In the genomic region with DNA sequence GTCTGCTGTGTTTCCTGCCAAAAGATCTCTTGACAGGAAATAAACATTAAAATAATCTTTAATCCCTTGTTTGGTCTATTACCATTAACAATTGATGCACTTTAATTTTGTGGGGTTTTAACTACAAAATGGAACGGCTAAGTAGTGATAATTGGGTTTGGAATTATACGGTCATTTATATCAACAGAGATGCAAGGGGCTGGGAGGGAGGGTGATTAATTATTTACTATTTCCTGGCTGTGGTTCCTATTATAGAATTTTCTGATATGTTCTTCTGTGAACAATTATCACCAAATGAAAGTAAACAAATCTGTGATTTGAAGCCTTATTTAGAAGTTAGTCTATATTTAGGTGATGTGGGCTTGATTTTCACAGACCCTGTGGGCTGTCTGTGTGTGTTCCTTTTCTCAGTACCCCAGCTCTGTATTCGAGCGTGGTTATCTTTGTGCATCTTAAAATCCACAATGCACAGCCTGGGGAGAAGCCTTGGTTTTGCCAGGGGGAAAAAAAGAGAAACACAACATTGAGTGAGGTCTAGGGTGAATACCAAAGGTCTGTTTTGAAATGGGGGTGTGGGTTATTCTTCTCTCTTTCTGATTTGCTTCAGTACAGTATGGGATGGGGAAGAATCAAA, we compare ENCODE assay signal across 14 cellular contexts.
DNase-seq lines count a peak whose midpoint lies in the region; ATAC-seq and TF ChIP-seq lines count a peak whose summit lies in the region.
"Had no signal": no experiment of that assay in that cellular context is flagged by ENCODE, and none has a peak within 500 bp of the region (broad histone marks: within the 10 kb centered on the region; RNA-seq: fewer than 3 reads in every experiment).

No MANE protein-coding gene starts in this region.

- DNase-seq in SK-N-SH (peak; percentile 37), GM13977 (ENCODE audit: low spot score) (no peak), gastrocnemius medialis (no peak), NCI-H69 (lab: John Stamatoyannopoulos, UW) (no peak)
- DNase-seq: NCI-H187, NCI-H2107, NCI-H446 treated with DMSO at 0.1 percent for 48 hours, NCI-H526 treated with DMSO at 0.1 percent for 48 hours, OCI-M1, SJCRH30 had no signal

- TF ChIP-seq CTCF in SK-N-SH (IDR thresholded peaks at IDR 0.05) = no peak
- no peak for TF ChIP-seq CTCF in VCaP (conservative IDR thresholded peaks at IDR 0.05)
- no peak for TF ChIP-seq CTCF in GM13977 (IDR thresholded peaks at IDR 0.05; ENCODE audit: extremely low read depth, insufficient read depth, missing control alignments)
- no peak for TF ChIP-seq CTCF in gastrocnemius medialis (IDR thresholded peaks at IDR 0.05 in 4 of 5, conservative IDR thresholded peaks at IDR 0.05 in 1 of 5)

- no peaks in the 10 kb centered on the region for H3K79me2 ChIP-seq in SK-N-SH (ENCODE audit: insufficient read depth)

- H3K9me3 ChIP-seq in SK-N-SH (no peaks in the 10 kb centered on the region), mucosa of stomach (ENCODE audit: control insufficient read depth, low read length) (no peaks in the 10 kb centered on the region), gastrocnemius medialis (no peaks in the 10 kb centered on the region)
- H3K9me3 ChIP-seq: SJCRH30 had no signal

- H3K36me3 ChIP-seq in SK-N-SH (replicated peaks in 1 of 2; ENCODE audit: control insufficient read depth in 1 of 2, insufficient read depth in 2 of 2, low read length in 1 of 2) (no peaks in the 10 kb centered on the region), mucosa of stomach (ENCODE audit: control insufficient read depth, insufficient read depth, low read length) (no peaks in the 10 kb centered on the region), gastrocnemius medialis (no peaks in the 10 kb centered on the region)
- H3K36me3 ChIP-seq: SJCRH30 had no signal

- no peaks in the 10 kb centered on the region for H4K20me1 ChIP-seq in SK-N-SH (ENCODE audit: insufficient read depth)

- H3K9me2 ChIP-seq in SK-N-SH = no peaks in the 10 kb centered on the region

- H3K9ac ChIP-seq in SK-N-SH (no peak overlapping the region), mucosa of stomach (ENCODE audit: low read length) (peak overlapping the region; percentile 10)

- ATAC-seq in SK-N-SH treated with all-trans-retinoic acid at 6 μM for 48 hours = no peak
- no peak for ATAC-seq in gastrocnemius medialis

- H3K4me3 ChIP-seq in SK-N-SH (ENCODE audit: low read depth in 2 of 2, low read length in 1 of 2) = no peak overlapping the region
- no peak overlapping the region for H3K4me3 ChIP-seq in mucosa of stomach (ENCODE audit: low read length)
- H3K4me3 ChIP-seq in gastrocnemius medialis = no peak overlapping the region
- H3K4me3 ChIP-seq: SJCRH30 had no signal

- H3K4me1 ChIP-seq in SK-N-SH (ENCODE audit: control insufficient read depth in 1 of 2, insufficient read depth in 2 of 2, low read depth in 1 of 2, low read length in 1 of 2) (peaks cover 0 to 23% of the 10 kb centered on the region in 2 experiments; a peak in 2 of 4 replicates), mucosa of stomach (ENCODE audit: control insufficient read depth, insufficient read depth, low read length) (peaks cover 12% of the 10 kb centered on the region), gastrocnemius medialis (peaks cover under 1 to 6% of the 10 kb centered on the region in 2 donors)
- H3K4me1 ChIP-seq: SJCRH30 had no signal

- POLR2A ChIA-PET in SK-N-SH (lab: Yijun Ruan, JAX) = no interaction called here

- H3K27ac ChIP-seq in SK-N-SH (ENCODE audit: low read depth in 2 of 2, low read length in 1 of 2) (peak overlapping the region in 1 of 2 experiments; percentile 67; a peak in 2 of 4 replicates), VCaP (peak overlapping the region; percentile 56), gastrocnemius medialis (no peak overlapping the region)
- H3K27ac ChIP-seq: C4-2B, SJCRH30 had no signal

- WGBS in SK-N-SH (ENCODE audit: low lambda C conversion rate) = 29% methylated on average over 4 of the region's 4 CpGs

- H3K4me2 ChIP-seq in SK-N-SH = no peak overlapping the region

- H2AFZ ChIP-seq in SK-N-SH (ENCODE audit: low read depth) = no peak overlapping the region

- intact Hi-C loops in gastrocnemius medialis (cut with DNase I; ENCODE audit: low total_unique reads) = no loop called here

- no peak for TF ChIP-seq POLR2A in gastrocnemius medialis (IDR thresholded peaks at IDR 0.05)

- no peak for TF ChIP-seq RAD21 in SK-N-SH (IDR thresholded peaks at IDR 0.05; ENCODE audit: low read length)

- in situ Hi-C loops in GM13977 (cut with MboI; ENCODE audit: low pct_unique_long_range_greater_than_20kb, low sequenced_read_pairs, unreplicated experiment) (no loop called here), gastrocnemius medialis (cut with MboI; ENCODE audit: low sequenced_read_pairs in 4 of 4) (no loop called here)

- CTCF ChIA-PET in SK-N-SH (lab: Yijun Ruan, JAX) = no interaction called here

- H3F3A ChIP-seq in SK-N-SH (replicated peaks; ENCODE audit: insufficient read depth) = no peaks in the 10 kb centered on the region

- H3K27me3 ChIP-seq in SK-N-SH (ENCODE audit: insufficient read depth) (no peaks in the 10 kb centered on the region), mucosa of stomach (ENCODE audit: control insufficient read depth, insufficient read depth, low read length) (no peaks in the 10 kb centered on the region), gastrocnemius medialis (no peaks in the 10 kb centered on the region)
- H3K27me3 ChIP-seq: SJCRH30 had no signal

- TF ChIP-seq EP300 in SK-N-SH (IDR thresholded peaks at IDR 0.05; ENCODE audit: borderline replicate concordance in 1 of 2, low read depth in 1 of 2, low read length in 1 of 2) = no peak

TF ChIP-seq in SK-N-SH, 30 proteins besides CTCF, POLR2A, EP300 and RAD21:
- peak; percentile 55 for TF ChIP-seq GATA2 (CRISPR knock-in tag; IDR thresholded peaks at IDR 0.05)
- TF ChIP-seq POLR2AphosphoS5 (IDR thresholded peaks at IDR 0.05; ENCODE audit: low read depth, low read length) = no peak
- TF ChIP-seq, protein P1, sequence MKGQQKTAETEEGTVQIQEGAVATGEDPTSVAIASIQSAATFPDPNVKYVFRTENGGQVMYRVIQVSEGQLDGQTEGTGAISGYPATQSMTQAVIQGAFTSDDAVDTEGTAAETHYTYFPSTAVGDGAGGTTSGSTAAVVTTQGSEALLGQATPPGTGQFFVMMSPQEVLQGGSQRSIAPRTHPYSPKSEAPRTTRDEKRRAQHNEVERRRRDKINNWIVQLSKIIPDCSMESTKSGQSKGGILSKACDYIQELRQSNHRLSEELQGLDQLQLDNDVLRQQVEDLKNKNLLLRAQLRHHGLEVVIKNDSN (IDR thresholded peaks at IDR 0.05; ENCODE audit: borderline replicate concordance, low read depth) = no peak

TF ChIP-seq in SK-N-SH treated with all-trans-retinoic acid at 6 μM for 48 hours, 23 proteins besides CTCF, POLR2A, EP300 and RAD21 (continues in another document):
- TF ChIP-seq ZNF565 (CRISPR knock-in tag; conservative IDR thresholded peaks at IDR 0.05; ENCODE audit: low read depth) = no peak
- no peak for TF ChIP-seq BACH2 (CRISPR knock-in tag; IDR thresholded peaks at IDR 0.05; ENCODE audit: borderline replicate concordance)
- no peak for TF ChIP-seq PPARA (CRISPR knock-in tag; IDR thresholded peaks at IDR 0.05; ENCODE audit: borderline replicate concordance)
- no peak for TF ChIP-seq TOX (CRISPR knock-in tag; IDR thresholded peaks at IDR 0.05; ENCODE audit: borderline replicate concordance)
- TF ChIP-seq ARNTL (CRISPR knock-in tag; IDR thresholded peaks at IDR 0.05; ENCODE audit: borderline replicate concordance, low read depth) = no peak
- TF ChIP-seq ZFP30 (CRISPR knock-in tag; IDR thresholded peaks at IDR 0.05) = no peak
- TF ChIP-seq, protein P2, sequence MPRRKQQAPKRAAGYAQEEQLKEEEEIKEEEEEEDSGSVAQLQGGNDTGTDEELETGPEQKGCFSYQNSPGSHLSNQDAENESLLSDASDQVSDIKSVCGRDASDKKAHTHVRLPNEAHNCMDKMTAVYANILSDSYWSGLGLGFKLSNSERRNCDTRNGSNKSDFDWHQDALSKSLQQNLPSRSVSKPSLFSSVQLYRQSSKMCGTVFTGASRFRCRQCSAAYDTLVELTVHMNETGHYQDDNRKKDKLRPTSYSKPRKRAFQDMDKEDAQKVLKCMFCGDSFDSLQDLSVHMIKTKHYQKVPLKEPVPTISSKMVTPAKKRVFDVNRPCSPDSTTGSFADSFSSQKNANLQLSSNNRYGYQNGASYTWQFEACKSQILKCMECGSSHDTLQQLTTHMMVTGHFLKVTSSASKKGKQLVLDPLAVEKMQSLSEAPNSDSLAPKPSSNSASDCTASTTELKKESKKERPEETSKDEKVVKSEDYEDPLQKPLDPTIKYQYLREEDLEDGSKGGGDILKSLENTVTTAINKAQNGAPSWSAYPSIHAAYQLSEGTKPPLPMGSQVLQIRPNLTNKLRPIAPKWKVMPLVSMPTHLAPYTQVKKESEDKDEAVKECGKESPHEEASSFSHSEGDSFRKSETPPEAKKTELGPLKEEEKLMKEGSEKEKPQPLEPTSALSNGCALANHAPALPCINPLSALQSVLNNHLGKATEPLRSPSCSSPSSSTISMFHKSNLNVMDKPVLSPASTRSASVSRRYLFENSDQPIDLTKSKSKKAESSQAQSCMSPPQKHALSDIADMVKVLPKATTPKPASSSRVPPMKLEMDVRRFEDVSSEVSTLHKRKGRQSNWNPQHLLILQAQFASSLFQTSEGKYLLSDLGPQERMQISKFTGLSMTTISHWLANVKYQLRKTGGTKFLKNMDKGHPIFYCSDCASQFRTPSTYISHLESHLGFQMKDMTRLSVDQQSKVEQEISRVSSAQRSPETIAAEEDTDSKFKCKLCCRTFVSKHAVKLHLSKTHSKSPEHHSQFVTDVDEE (CRISPR knock-in tag; IDR thresholded peaks at IDR 0.05) = no peak
- TF ChIP-seq, protein P3, sequence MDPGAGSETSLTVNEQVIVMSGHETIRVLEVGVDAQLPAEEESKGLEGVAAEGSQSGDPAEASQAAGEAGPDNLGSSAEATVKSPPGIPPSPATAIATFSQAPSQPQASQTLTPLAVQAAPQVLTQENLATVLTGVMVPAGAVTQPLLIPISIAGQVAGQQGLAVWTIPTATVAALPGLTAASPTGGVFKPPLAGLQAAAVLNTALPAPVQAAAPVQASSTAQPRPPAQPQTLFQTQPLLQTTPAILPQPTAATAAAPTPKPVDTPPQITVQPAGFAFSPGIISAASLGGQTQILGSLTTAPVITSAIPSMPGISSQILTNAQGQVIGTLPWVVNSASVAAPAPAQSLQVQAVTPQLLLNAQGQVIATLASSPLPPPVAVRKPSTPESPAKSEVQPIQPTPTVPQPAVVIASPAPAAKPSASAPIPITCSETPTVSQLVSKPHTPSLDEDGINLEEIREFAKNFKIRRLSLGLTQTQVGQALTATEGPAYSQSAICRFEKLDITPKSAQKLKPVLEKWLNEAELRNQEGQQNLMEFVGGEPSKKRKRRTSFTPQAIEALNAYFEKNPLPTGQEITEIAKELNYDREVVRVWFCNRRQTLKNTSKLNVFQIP (CRISPR knock-in tag; IDR thresholded peaks at IDR 0.05; ENCODE audit: borderline replicate concordance, low read depth) = no peak
